ENCODE assay signal across 9 cellular contexts in the genomic region with DNA sequence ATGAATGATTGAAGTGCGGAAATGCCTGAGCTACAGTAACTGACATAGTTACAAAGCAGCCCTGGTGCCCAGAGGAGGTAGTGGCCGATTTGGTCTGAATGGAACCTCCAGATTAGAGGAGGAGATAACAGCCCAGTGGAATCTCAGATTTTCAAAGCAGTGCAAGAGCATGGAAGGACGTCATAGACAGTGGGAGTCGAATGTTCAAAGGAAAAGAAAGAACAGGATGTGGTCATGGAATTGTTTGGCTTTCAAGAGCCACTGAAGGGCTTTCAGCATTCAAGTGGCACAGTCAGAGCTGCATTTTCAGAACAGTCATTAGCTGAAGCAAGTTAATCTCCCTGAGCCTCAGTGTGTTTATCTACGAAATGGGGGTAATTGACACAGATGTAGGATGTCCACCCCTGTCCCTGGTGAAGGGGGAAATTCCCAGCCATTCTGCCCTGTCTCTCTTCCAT.
DNase-seq lines count a peak whose midpoint lies in the region; ATAC-seq, FAIRE-seq and TF ChIP-seq lines count a peak whose summit lies in the region.
"Had no signal": no experiment of that assay in that cellular context is flagged by ENCODE, and none has a peak within 500 bp of the region (broad histone marks: within the 10 kb centered on the region; RNA-seq: fewer than 3 reads in every experiment).

No MANE protein-coding gene starts in this region.

- TF ChIP-seq CTCF in DND-41 (IDR thresholded peaks at IDR 0.05; ENCODE audit: borderline replicate concordance, extremely low read depth, low read length, poor library complexity, severe bottlenecking), result no peak
- no peak for TF ChIP-seq CTCF in coronary artery (IDR thresholded peaks at IDR 0.05)

- H4K20me1 ChIP-seq in DND-41 (ENCODE audit: insufficient read depth, low read length), result 0 out of 2 replicates have a peak, but pooled peaks cover 3% of the 10 kb centered on the region

- FAIRE-seq in H54 (lab: Jason Lieb, UNC), result no peak

- H3K4me3 Mint-ChIP-seq in activated naive CD4-positive, alpha-beta T cell treated with anti-CD3 and anti-CD28 coated beads, Interleukin-2, amount 50 U/mL, for 24 hours, result peak overlapping the region; percentile 73
- H3K4me3 Mint-ChIP-seq in naive B cell, result peak overlapping the region in 1 of 8 donors; percentile 73

- DNase-seq in DND-41 (peak; percentile 5), NT2/D1 (ENCODE audit: low read depth, low spot score) (peak; percentile 54), naive B cell (no peak), H54 (ENCODE audit: insufficient read length, low spot score) (no peak), OCI-M2 (lab: John Stamatoyannopoulos, UW; ENCODE audit: unreplicated experiment) (no peak), nucleus accumbens (lab: John Stamatoyannopoulos, UW) (no peak), coronary artery (ENCODE audit: low spot score) (no peak)
- DNase-seq: NCI-H2171 treated with DMSO at 0.1 percent for 48 hours had no signal

- no peak for TF ChIP-seq POLR2A in H54 (IDR thresholded peaks at IDR 0.05; ENCODE audit: low read depth, low read length)

- peaks cover 43% of the 10 kb centered on the region for H3K4me1 Mint-ChIP-seq in activated naive CD4-positive, alpha-beta T cell treated with anti-CD3 and anti-CD28 coated beads, Interleukin-2, amount 50 U/mL, for 24 hours
- H3K4me1 Mint-ChIP-seq in naive B cell, result peaks cover 34 to 49% (median 38%) of the 10 kb centered on the region in 3 donors

- H3K27ac Mint-ChIP-seq in activated naive CD4-positive, alpha-beta T cell treated with anti-CD3 and anti-CD28 coated beads, Interleukin-2, amount 50 U/mL, for 24 hours, result peak overlapping the region; percentile 81
- H3K27ac Mint-ChIP-seq in naive B cell, result peak overlapping the region; percentile 21 to 94 (median 50)

- H3K9ac ChIP-seq in DND-41 (ENCODE audit: low read depth, low read length), result no peak overlapping the region
- H3K9ac ChIP-seq in NT2/D1 (ENCODE audit: insufficient read length, low read depth), result no peak overlapping the region

- H3K27ac ChIP-seq in DND-41 (ENCODE audit: low read length), result no peak overlapping the region
- H3K27ac ChIP-seq in coronary artery, result no peak overlapping the region

- H3K4me1 ChIP-seq in DND-41 (ENCODE audit: insufficient read depth, low read length) (no peaks in the 10 kb centered on the region), NT2/D1 (ENCODE audit: insufficient read depth, insufficient read length) (no peaks in the 10 kb centered on the region)

- no peaks in the 10 kb centered on the region for H3K27me3 ChIP-seq in DND-41 (ENCODE audit: insufficient read depth, low read length, poor library complexity)
- no peaks in the 10 kb centered on the region for H3K27me3 ChIP-seq in NT2/D1 (ENCODE audit: insufficient read depth, insufficient read length)

- H3K36me3 ChIP-seq in DND-41 (ENCODE audit: insufficient read depth, low read length) (peaks cover 29% of the 10 kb centered on the region), NT2/D1 (ENCODE audit: insufficient read depth, insufficient read length, low read length) (no peaks in the 10 kb centered on the region)

- H3K79me2 ChIP-seq in DND-41 (ENCODE audit: insufficient read depth, low read length), result no peaks in the 10 kb centered on the region

- H3K9me3 ChIP-seq in DND-41 (ENCODE audit: insufficient read depth, low read length, severe bottlenecking), result no peaks in the 10 kb centered on the region
- no peaks in the 10 kb centered on the region; the same call in 1 of the 2 replicates for H3K9me3 ChIP-seq in NT2/D1 (ENCODE audit: insufficient read depth, low read length)

- peaks cover 20% of the 10 kb centered on the region for H3K36me3 Mint-ChIP-seq in activated naive CD4-positive, alpha-beta T cell treated with anti-CD3 and anti-CD28 coated beads, Interleukin-2, amount 50 U/mL, for 24 hours
- peaks cover 40 to 50% of the 10 kb centered on the region in 2 donors for H3K36me3 Mint-ChIP-seq in naive B cell

- H3K4me2 ChIP-seq in DND-41 (ENCODE audit: insufficient read depth, low read length), result no peak overlapping the region

- H3K27me3 Mint-ChIP-seq in activated naive CD4-positive, alpha-beta T cell treated with anti-CD3 and anti-CD28 coated beads, Interleukin-2, amount 50 U/mL, for 24 hours, result no peaks in the 10 kb centered on the region
- no peaks in the 10 kb centered on the region for H3K27me3 Mint-ChIP-seq in naive B cell

- H3K4me3 ChIP-seq in DND-41 (ENCODE audit: low read depth in 1 of 2, low read length in 2 of 2) (no peak overlapping the region), NT2/D1 (ENCODE audit: insufficient read length, low read depth) (no peak overlapping the region), coronary artery (no peak overlapping the region)

- H3K9me3 Mint-ChIP-seq in activated naive CD4-positive, alpha-beta T cell treated with anti-CD3 and anti-CD28 coated beads, Interleukin-2, amount 50 U/mL, for 24 hours, result no peaks in the 10 kb centered on the region
- H3K9me3 Mint-ChIP-seq in naive B cell, result peaks cover 0 to 2% (median 0%) of the 10 kb centered on the region in 7 donors

- ATAC-seq in DND-41 (ENCODE audit: insufficient read depth, low read depth), result peak; percentile 59
- no peak for ATAC-seq in naive B cell (ENCODE audit: low read depth in 2 of 2)

- H2AFZ ChIP-seq in DND-41 (ENCODE audit: low read depth, low read length), result no peak overlapping the region

Comparison
In these comparisons a context has a peak if more than half of its experiments do, and no peak if none do; other contexts are left out.
1. DNase-seq: peak in DND-41 (single experiment) and NT2/D1 (single experiment); none in naive B cell (single experiment), H54 (single experiment), OCI-M2 (single experiment), nucleus accumbens (0 of 56) and coronary artery (single experiment).